ENCODE assay signal across 1 cellular context in the genomic region with DNA sequence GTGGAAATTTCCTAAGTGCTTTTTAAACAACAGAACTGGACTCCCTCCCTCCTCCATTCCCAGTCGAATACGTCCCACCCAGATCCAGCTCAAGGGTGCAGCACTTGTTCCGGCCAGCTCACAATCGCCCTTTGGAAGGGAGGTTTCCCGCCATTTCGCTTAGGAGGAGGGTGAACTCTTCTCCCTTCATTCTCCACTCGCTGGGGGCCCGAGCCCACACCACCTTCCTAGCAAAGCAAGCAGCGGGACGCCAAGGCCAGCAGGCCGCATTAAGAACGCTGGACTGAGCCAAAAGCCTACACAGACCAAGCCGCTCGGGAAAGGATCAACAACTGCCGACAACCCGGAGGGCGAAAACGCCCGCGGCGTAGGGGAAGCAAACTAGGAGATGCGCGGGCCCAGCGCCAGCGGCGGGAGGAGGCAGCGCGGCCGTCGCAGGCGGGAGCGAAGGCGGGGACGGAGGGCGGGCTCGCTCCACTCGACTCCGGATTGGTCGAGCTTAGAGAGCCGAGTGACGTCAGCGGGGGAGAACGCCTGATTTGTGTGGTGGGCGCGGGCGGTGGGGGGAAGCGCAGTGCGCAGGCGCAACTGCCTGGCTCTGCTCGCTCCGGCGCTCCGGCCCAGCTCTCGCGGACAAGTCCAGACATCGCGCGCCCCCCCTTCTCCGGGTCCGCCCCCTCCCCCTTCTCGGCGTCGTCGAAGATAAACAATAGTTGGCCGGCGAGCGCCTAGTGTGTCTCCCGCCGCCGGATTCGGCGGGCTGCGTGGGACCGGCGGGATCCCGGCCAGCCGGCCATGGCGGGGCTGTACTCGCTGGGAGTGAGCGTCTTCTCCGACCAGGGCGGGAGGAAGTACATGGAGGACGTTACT.
TF ChIP-seq lines count a peak whose summit lies in the region.

A gene (plus strand): TSS at position 574 of the 870 bp plus-strand sequence. CDS start 222 bp downstream, at position 796.

TF ChIP-seq in K562, 482 proteins besides CTCF, POLR2A, EP300 and RAD21 (continued from another document and continues in another):
- no peak for TF ChIP-seq NCOA4 (IDR thresholded peaks at IDR 0.05; ENCODE audit: partially characterized antibody)
- TF ChIP-seq NUFIP1 (IDR thresholded peaks at IDR 0.05; ENCODE audit: partially characterized antibody) = no peak
- TF ChIP-seq, protein P1, sequence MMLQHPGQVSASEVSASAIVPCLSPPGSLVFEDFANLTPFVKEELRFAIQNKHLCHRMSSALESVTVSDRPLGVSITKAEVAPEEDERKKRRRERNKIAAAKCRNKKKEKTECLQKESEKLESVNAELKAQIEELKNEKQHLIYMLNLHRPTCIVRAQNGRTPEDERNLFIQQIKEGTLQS (IDR thresholded peaks at IDR 0.05) = peak; percentile 90
- TF ChIP-seq, protein P1 (CRISPR knock-in tag; conservative IDR thresholded peaks at IDR 0.05) = peak; percentile 6; the same call in 1 of the 2 replicates
- TF ChIP-seq, protein P2, sequence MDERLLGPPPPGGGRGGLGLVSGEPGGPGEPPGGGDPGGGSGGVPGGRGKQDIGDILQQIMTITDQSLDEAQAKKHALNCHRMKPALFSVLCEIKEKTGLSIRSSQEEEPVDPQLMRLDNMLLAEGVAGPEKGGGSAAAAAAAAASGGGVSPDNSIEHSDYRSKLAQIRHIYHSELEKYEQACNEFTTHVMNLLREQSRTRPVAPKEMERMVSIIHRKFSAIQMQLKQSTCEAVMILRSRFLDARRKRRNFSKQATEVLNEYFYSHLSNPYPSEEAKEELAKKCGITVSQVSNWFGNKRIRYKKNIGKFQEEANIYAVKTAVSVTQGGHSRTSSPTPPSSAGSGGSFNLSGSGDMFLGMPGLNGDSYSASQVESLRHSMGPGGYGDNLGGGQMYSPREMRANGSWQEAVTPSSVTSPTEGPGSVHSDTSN (CRISPR knock-in tag; IDR thresholded peaks at IDR 0.05; ENCODE audit: low read depth) = no peak
- TF ChIP-seq, protein P2 (tag; conservative IDR thresholded peaks at IDR 0.05; ENCODE audit: low read depth) = no peak
- TF ChIP-seq SETDB1 (IDR thresholded peaks at IDR 0.05; ENCODE audit: low read length) = peak; percentile 46
- peak; percentile 61; the same call in 1 of the 2 replicates for TF ChIP-seq SP1 (CRISPR knock-in tag; IDR thresholded peaks at IDR 0.05)
- no peak for TF ChIP-seq SMARCE1 (IDR thresholded peaks at IDR 0.05)
- 0 out of 2 replicates have a peak, but pooled peaks have one; percentile 9 for TF ChIP-seq ESRRA (IDR thresholded peaks at IDR 0.05; ENCODE audit: borderline replicate concordance, low read depth)
- TF ChIP-seq SMAD1 (IDR thresholded peaks at IDR 0.05; ENCODE audit: low read depth, low read length, partially characterized antibody) = no peak
- peak; percentile 74; the same call in 1 of the 2 replicates for TF ChIP-seq JUND (IDR thresholded peaks at IDR 0.05; ENCODE audit: borderline replicate concordance, low read depth, low read length)
- TF ChIP-seq JUND (tag; IDR thresholded peaks at IDR 0.05; ENCODE audit: borderline replicate concordance, low read depth, low read length) = 0 out of 3 replicates have a peak, but pooled peaks have one; percentile 5
- TF ChIP-seq HDAC2 (IDR thresholded peaks at IDR 0.05) = peak; percentile 58
- TF ChIP-seq, protein P3, sequence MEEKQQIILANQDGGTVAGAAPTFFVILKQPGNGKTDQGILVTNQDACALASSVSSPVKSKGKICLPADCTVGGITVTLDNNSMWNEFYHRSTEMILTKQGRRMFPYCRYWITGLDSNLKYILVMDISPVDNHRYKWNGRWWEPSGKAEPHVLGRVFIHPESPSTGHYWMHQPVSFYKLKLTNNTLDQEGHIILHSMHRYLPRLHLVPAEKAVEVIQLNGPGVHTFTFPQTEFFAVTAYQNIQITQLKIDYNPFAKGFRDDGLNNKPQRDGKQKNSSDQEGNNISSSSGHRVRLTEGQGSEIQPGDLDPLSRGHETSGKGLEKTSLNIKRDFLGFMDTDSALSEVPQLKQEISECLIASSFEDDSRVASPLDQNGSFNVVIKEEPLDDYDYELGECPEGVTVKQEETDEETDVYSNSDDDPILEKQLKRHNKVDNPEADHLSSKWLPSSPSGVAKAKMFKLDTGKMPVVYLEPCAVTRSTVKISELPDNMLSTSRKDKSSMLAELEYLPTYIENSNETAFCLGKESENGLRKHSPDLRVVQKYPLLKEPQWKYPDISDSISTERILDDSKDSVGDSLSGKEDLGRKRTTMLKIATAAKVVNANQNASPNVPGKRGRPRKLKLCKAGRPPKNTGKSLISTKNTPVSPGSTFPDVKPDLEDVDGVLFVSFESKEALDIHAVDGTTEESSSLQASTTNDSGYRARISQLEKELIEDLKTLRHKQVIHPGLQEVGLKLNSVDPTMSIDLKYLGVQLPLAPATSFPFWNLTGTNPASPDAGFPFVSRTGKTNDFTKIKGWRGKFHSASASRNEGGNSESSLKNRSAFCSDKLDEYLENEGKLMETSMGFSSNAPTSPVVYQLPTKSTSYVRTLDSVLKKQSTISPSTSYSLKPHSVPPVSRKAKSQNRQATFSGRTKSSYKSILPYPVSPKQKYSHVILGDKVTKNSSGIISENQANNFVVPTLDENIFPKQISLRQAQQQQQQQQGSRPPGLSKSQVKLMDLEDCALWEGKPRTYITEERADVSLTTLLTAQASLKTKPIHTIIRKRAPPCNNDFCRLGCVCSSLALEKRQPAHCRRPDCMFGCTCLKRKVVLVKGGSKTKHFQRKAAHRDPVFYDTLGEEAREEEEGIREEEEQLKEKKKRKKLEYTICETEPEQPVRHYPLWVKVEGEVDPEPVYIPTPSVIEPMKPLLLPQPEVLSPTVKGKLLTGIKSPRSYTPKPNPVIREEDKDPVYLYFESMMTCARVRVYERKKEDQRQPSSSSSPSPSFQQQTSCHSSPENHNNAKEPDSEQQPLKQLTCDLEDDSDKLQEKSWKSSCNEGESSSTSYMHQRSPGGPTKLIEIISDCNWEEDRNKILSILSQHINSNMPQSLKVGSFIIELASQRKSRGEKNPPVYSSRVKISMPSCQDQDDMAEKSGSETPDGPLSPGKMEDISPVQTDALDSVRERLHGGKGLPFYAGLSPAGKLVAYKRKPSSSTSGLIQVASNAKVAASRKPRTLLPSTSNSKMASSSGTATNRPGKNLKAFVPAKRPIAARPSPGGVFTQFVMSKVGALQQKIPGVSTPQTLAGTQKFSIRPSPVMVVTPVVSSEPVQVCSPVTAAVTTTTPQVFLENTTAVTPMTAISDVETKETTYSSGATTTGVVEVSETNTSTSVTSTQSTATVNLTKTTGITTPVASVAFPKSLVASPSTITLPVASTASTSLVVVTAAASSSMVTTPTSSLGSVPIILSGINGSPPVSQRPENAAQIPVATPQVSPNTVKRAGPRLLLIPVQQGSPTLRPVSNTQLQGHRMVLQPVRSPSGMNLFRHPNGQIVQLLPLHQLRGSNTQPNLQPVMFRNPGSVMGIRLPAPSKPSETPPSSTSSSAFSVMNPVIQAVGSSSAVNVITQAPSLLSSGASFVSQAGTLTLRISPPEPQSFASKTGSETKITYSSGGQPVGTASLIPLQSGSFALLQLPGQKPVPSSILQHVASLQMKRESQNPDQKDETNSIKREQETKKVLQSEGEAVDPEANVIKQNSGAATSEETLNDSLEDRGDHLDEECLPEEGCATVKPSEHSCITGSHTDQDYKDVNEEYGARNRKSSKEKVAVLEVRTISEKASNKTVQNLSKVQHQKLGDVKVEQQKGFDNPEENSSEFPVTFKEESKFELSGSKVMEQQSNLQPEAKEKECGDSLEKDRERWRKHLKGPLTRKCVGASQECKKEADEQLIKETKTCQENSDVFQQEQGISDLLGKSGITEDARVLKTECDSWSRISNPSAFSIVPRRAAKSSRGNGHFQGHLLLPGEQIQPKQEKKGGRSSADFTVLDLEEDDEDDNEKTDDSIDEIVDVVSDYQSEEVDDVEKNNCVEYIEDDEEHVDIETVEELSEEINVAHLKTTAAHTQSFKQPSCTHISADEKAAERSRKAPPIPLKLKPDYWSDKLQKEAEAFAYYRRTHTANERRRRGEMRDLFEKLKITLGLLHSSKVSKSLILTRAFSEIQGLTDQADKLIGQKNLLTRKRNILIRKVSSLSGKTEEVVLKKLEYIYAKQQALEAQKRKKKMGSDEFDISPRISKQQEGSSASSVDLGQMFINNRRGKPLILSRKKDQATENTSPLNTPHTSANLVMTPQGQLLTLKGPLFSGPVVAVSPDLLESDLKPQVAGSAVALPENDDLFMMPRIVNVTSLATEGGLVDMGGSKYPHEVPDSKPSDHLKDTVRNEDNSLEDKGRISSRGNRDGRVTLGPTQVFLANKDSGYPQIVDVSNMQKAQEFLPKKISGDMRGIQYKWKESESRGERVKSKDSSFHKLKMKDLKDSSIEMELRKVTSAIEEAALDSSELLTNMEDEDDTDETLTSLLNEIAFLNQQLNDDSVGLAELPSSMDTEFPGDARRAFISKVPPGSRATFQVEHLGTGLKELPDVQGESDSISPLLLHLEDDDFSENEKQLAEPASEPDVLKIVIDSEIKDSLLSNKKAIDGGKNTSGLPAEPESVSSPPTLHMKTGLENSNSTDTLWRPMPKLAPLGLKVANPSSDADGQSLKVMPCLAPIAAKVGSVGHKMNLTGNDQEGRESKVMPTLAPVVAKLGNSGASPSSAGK (IDR thresholded peaks at IDR 0.05) = peak; percentile 84
- peak; percentile 60 for TF ChIP-seq HNRNPK (IDR thresholded peaks at IDR 0.05; ENCODE audit: low read depth, low read length, poor library complexity, severe bottlenecking)
- TF ChIP-seq, protein P4, sequence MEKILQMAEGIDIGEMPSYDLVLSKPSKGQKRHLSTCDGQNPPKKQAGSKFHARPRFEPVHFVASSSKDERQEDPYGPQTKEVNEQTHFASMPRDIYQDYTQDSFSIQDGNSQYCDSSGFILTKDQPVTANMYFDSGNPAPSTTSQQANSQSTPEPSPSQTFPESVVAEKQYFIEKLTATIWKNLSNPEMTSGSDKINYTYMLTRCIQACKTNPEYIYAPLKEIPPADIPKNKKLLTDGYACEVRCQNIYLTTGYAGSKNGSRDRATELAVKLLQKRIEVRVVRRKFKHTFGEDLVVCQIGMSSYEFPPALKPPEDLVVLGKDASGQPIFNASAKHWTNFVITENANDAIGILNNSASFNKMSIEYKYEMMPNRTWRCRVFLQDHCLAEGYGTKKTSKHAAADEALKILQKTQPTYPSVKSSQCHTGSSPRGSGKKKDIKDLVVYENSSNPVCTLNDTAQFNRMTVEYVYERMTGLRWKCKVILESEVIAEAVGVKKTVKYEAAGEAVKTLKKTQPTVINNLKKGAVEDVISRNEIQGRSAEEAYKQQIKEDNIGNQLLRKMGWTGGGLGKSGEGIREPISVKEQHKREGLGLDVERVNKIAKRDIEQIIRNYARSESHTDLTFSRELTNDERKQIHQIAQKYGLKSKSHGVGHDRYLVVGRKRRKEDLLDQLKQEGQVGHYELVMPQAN (IDR thresholded peaks at IDR 0.05; ENCODE audit: borderline replicate concordance) = peak; percentile 48; the same call in 1 of the 2 replicates
- TF ChIP-seq ATF7 (IDR thresholded peaks at IDR 0.05) = peak; percentile 98
- TF ChIP-seq MED1 (CRISPR knock-in tag; IDR thresholded peaks at IDR 0.05; ENCODE audit: borderline replicate concordance) = no peak
- TF ChIP-seq, protein P5, sequence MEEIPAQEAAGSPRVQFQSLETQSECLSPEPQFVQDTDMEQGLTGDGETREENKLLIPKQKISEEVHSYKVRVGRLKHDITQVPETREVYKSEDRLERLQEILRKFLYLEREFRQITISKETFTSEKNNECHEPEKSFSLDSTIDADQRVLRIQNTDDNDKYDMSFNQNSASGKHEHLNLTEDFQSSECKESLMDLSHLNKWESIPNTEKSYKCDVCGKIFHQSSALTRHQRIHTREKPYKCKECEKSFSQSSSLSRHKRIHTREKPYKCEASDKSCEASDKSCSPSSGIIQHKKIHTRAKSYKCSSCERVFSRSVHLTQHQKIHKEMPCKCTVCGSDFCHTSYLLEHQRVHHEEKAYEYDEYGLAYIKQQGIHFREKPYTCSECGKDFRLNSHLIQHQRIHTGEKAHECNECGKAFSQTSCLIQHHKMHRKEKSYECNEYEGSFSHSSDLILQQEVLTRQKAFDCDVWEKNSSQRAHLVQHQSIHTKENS (CRISPR knock-in tag; IDR thresholded peaks at IDR 0.05) = no peak
- peak; percentile 96 for TF ChIP-seq ZNF263 (CRISPR knock-in tag; IDR thresholded peaks at IDR 0.05; ENCODE audit: borderline replicate concordance)
- TF ChIP-seq ZNF551 (CRISPR knock-in tag; IDR thresholded peaks at IDR 0.05) = no peak
- TF ChIP-seq, protein P6, sequence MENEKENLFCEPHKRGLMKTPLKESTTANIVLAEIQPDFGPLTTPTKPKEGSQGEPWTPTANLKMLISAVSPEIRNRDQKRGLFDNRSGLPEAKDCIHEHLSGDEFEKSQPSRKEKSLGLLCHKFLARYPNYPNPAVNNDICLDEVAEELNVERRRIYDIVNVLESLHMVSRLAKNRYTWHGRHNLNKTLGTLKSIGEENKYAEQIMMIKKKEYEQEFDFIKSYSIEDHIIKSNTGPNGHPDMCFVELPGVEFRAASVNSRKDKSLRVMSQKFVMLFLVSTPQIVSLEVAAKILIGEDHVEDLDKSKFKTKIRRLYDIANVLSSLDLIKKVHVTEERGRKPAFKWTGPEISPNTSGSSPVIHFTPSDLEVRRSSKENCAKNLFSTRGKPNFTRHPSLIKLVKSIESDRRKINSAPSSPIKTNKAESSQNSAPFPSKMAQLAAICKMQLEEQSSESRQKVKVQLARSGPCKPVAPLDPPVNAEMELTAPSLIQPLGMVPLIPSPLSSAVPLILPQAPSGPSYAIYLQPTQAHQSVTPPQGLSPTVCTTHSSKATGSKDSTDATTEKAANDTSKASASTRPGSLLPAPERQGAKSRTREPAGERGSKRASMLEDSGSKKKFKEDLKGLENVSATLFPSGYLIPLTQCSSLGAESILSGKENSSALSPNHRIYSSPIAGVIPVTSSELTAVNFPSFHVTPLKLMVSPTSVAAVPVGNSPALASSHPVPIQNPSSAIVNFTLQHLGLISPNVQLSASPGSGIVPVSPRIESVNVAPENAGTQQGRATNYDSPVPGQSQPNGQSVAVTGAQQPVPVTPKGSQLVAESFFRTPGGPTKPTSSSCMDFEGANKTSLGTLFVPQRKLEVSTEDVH (IDR thresholded peaks at IDR 0.05; ENCODE audit: low read depth, partially characterized antibody) = peak; percentile 98
- TF ChIP-seq, protein P7, sequence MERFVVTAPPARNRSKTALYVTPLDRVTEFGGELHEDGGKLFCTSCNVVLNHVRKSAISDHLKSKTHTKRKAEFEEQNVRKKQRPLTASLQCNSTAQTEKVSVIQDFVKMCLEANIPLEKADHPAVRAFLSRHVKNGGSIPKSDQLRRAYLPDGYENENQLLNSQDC (CRISPR knock-in tag; IDR thresholded peaks at IDR 0.05) = peak; percentile 86
- TF ChIP-seq SAFB2 (IDR thresholded peaks at IDR 0.05; ENCODE audit: borderline replicate concordance, low read depth, low read length, severe bottlenecking) = no peak
- peak; percentile 85 for TF ChIP-seq CCNT2 (IDR thresholded peaks at IDR 0.05; ENCODE audit: borderline replicate concordance, extremely low read depth, insufficient read length, low read depth, low read length)
- peak; percentile 53 for TF ChIP-seq RBBP5 (IDR thresholded peaks at IDR 0.05; ENCODE audit: borderline replicate concordance, insufficient read depth, low read length, poor library complexity, severe bottlenecking)
- TF ChIP-seq GTF2E2 (tag; IDR thresholded peaks at IDR 0.05) = 0 out of 2 replicates have a peak, but pooled peaks have one; percentile 53
- no peak for TF ChIP-seq FOXM1 (IDR thresholded peaks at IDR 0.05; ENCODE audit: low read depth)
- TF ChIP-seq FOXM1 (CRISPR knock-in tag; IDR thresholded peaks at IDR 0.05; ENCODE audit: low read depth) = 0 out of 2 replicates have a peak, but pooled peaks have one; percentile 53
